1 cellular context compared by ENCODE assay signal in the genomic region with DNA sequence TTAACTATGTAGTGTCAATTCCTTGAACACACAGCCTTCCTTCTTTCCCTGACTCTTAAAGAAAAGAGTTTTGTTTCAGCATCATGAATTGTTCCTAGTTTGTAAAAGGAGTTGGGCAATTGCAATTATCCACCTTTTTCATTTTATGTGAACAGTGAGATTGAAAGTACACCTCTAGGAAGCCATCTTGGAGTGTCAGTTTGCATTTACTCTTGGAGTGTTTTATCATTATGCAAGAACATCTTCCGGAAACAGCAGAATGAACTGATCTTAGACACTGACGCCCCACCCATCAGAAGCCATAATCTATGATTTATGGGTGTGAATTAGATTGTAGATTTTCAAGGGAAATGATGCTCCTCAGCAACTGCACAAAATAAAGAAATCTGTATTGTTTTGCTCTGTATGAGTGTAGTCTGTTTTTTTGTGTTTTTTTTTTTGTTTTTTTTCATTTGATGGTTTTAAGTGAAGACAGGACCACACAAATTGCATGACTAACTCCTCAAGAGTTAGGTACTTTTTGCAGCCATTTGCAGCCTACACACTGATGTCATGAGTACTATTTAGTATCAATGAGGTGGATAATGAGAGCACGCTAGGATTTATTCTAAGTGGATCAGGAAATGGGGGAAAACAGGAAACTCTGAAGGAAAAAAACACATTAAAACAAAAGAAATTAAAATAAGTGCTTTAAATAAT.
TF ChIP-seq lines count a peak whose summit lies in the region.

No MANE protein-coding gene starts in this region.

TF ChIP-seq in IMR-90, 13 proteins besides CTCF, POLR2A, EP300 and RAD21:
- no peak for TF ChIP-seq MAFK (IDR thresholded peaks at IDR 0.05; ENCODE audit: low read depth, low read length)
